ENCODE assay signal across 12 cellular contexts in genomic region chr1:43065191-43065590, GRCh38.
"Had no signal": no experiment of that assay in that cellular context is flagged by ENCODE, and none has a peak within 500 bp of the region (broad histone marks: within the 10 kb centered on the region; RNA-seq: fewer than 3 reads in every experiment).

No MANE protein-coding gene starts in this region.

- H3K36me3 ChIP-seq: neutrophil, right atrium auricular region had no signal

- H3K4me3 ChIP-seq: right atrium auricular region, skin epidermis had no signal

- H3K9me3 ChIP-seq: neutrophil, right atrium auricular region had no signal

- ATAC-seq: effector memory CD8-positive, alpha-beta T cell; left colon had no signal

- H3K27me3 ChIP-seq: right atrium auricular region had no signal

- H3K27ac ChIP-seq: neutrophil, right atrium auricular region had no signal

- DNase-seq: activated CD4-positive, alpha-beta T cell treated with anti-CD3 and anti-CD28 coated beads, Interleukin-2, amount 50 U/mL, for 1 hour; activated naive CD4-positive, alpha-beta T cell treated with anti-CD3 and anti-CD28 coated beads, Interleukin-2, amount 10 ng/mL, durations not matched to agents 7 days and 5 days; activated T-cell treated with anti-CD3 and anti-CD28 coated beads for 4 hours; effector memory CD8-positive, alpha-beta T cell; erythroblast; glutamatergic neuron; immature natural killer cell; left colon; stimulated activated CD4-positive, alpha-beta T cell treated with anti-CD3 and anti-CD28 coated beads, Interleukin-4, amount 100 ng/mL, for 4 hours had no signal
